ENCODE assay signal across 21 cellular contexts in genomic region chr6:19033683-19034082, GRCh38.
DNase-seq lines count a peak whose midpoint lies in the region; ATAC-seq and TF ChIP-seq lines count a peak whose summit lies in the region.
"Had no signal": no experiment of that assay in that cellular context is flagged by ENCODE, and none has a peak within 500 bp of the region (broad histone marks: within the 10 kb centered on the region; RNA-seq: fewer than 3 reads in every experiment).

No MANE protein-coding gene starts in this region.

- intact Hi-C loops in heart right ventricle (cut with DNase I), result no loop called here
- intact Hi-C loops in esophagus muscularis mucosa (cut with DNase I), result no loop called here
- intact Hi-C loops in vagina (cut with DNase I), result loop anchor here (10.0 kb wide), 1 partner anchor 131 kb away; no protein-coding TSS in a partner anchor
- intact Hi-C loops in Calu3 (cut with micrococcal nuclease; ENCODE audit: unreplicated experiment), result no loop called here

- DNase-seq in right atrium auricular region (ENCODE audit: low spot score) (no peak), heart right ventricle (no peak), esophagus muscularis mucosa (ENCODE audit: extremely low spot score) (no peak), vagina (ENCODE audit: extremely low spot score in 2 of 2) (no peak), Calu3 (no peak)
- DNase-seq: EL, GF-D8, GOT3, HCEC 1CT, Karpas-422, MV-4-11, NCI-H1105 treated with DMSO at 0.1 percent for 48 hours, NCI-H1694, NCI-H2081, NCI-H446, NCI-H526, OCI-M1 had no signal

- H3K4me1 Mint-ChIP-seq in Calu3 (ENCODE audit: low read depth, unreplicated experiment), result no peaks in the 10 kb centered on the region

- BruUV-seq in Calu3 (replicated peaks; lab: Mats Ljungman, UMichigan), result no TSS peak

- no peak overlapping the region for H3K4me3 Mint-ChIP-seq in Calu3 (ENCODE audit: low read depth, unreplicated experiment)

- H3K27me3 ChIP-seq in right atrium auricular region (no peaks in the 10 kb centered on the region), heart right ventricle (no peaks in the 10 kb centered on the region), esophagus muscularis mucosa (no peaks in the 10 kb centered on the region), parathyroid adenoma (ENCODE audit: control insufficient read depth, insufficient read depth, low read length) (no peaks in the 10 kb centered on the region), vagina (no peaks in the 10 kb centered on the region)

- 41 to 44% methylated on average over 1 of the region's 1 CpG for WGBS in heart right ventricle, 2 donors
- WGBS in esophagus muscularis mucosa, result 86% methylated on average over 1 of the region's 1 CpG

- peak overlapping the region; percentile 47 to 77 for H3K27ac ChIP-seq in right atrium auricular region
- H3K27ac ChIP-seq in heart right ventricle, result peak overlapping the region in 3 of 10 donors; percentile 52 to 61 (median 59)
- peak overlapping the region in 3 of 4 donors; percentile 49 to 78 (median 70) for H3K27ac ChIP-seq in esophagus muscularis mucosa (replicated peaks in 1 of 4)
- H3K27ac ChIP-seq in parathyroid adenoma, result no peak overlapping the region
- peak overlapping the region; percentile 36 for H3K27ac ChIP-seq in vagina
- H3K27ac ChIP-seq: C4-2B had no signal

- no peaks in the 10 kb centered on the region for H3K9me3 Mint-ChIP-seq in Calu3 (ENCODE audit: low read depth, unreplicated experiment)

- H3K36me3 ChIP-seq in right atrium auricular region (no peaks in the 10 kb centered on the region), heart right ventricle (no peaks in the 10 kb centered on the region), esophagus muscularis mucosa (no peaks in the 10 kb centered on the region), parathyroid adenoma (ENCODE audit: control insufficient read depth, insufficient read depth, low read length) (no peaks in the 10 kb centered on the region), vagina (no peaks in the 10 kb centered on the region)

- no peak overlapping the region for H3K9ac ChIP-seq in parathyroid adenoma

- no peaks in the 10 kb centered on the region for H3K79me2 ChIP-seq in parathyroid adenoma

- H3K4me1 ChIP-seq in right atrium auricular region, result peaks cover 0 to 42% of the 10 kb centered on the region in 2 donors
- peaks cover 3 to 47% (median 22%) of the 10 kb centered on the region in 9 donors for H3K4me1 ChIP-seq in heart right ventricle
- peaks cover 23 to 48% (median 43%) of the 10 kb centered on the region in 4 donors for H3K4me1 ChIP-seq in esophagus muscularis mucosa
- no peaks in the 10 kb centered on the region for H3K4me1 ChIP-seq in parathyroid adenoma
- peaks cover 33% of the 10 kb centered on the region for H3K4me1 ChIP-seq in vagina

- TF ChIP-seq CTCF in right atrium auricular region (IDR thresholded peaks at IDR 0.05) (no peak), heart right ventricle (IDR thresholded peaks at IDR 0.05) (no peak), esophagus muscularis mucosa (IDR thresholded peaks at IDR 0.05) (no peak), parathyroid adenoma (IDR thresholded peaks at IDR 0.05) (no peak), vagina (IDR thresholded peaks at IDR 0.05) (no peak), Calu3 (IDR thresholded peaks at IDR 0.05; ENCODE audit: unreplicated experiment) (no peak)

- CTCF ChIA-PET in Calu3 (lab: Charles Lee), result no interaction called here

- peak overlapping the region; percentile 1 for H2AFZ ChIP-seq in parathyroid adenoma

- H3K4me3 ChIP-seq in right atrium auricular region (no peak overlapping the region), heart right ventricle (no peak overlapping the region), esophagus muscularis mucosa (no peak overlapping the region), parathyroid adenoma (ENCODE audit: low read depth, low read length) (no peak overlapping the region), vagina (no peak overlapping the region)

- H3K27me3 Mint-ChIP-seq in Calu3 (ENCODE audit: unreplicated experiment), result no peaks in the 10 kb centered on the region

- ATAC-seq in heart right ventricle, result no peak
- no peak for ATAC-seq in HG02970 (IDR thresholded peaks at IDR 0.05; ENCODE audit: low FRiP score, unreplicated experiment)
- no peak for ATAC-seq in HG03342 (IDR thresholded peaks at IDR 0.05; ENCODE audit: unreplicated experiment)

- H3K9me3 ChIP-seq in right atrium auricular region (no peaks in the 10 kb centered on the region), heart right ventricle (peaks cover 0 to 7% (median 0%) of the 10 kb centered on the region in 11 donors), esophagus muscularis mucosa (no peaks in the 10 kb centered on the region), parathyroid adenoma (ENCODE audit: control insufficient read depth, low read length) (no peaks in the 10 kb centered on the region), vagina (no peaks in the 10 kb centered on the region)

- H3K4me2 ChIP-seq in parathyroid adenoma (ENCODE audit: low read length), result no peak overlapping the region

- no peak overlapping the region for H3K27ac Mint-ChIP-seq in Calu3 (ENCODE audit: unreplicated experiment)

- no peaks in the 10 kb centered on the region for H3K36me3 Mint-ChIP-seq in Calu3 (ENCODE audit: insufficient read depth, unreplicated experiment)

- TF ChIP-seq POLR2A in esophagus muscularis mucosa (IDR thresholded peaks at IDR 0.05; ENCODE audit: low read depth) (no peak), vagina (IDR thresholded peaks at IDR 0.05) (no peak)

- TF ChIP-seq EP300 in esophagus muscularis mucosa (IDR thresholded peaks at IDR 0.05), result no peak
